In the genomic region with DNA sequence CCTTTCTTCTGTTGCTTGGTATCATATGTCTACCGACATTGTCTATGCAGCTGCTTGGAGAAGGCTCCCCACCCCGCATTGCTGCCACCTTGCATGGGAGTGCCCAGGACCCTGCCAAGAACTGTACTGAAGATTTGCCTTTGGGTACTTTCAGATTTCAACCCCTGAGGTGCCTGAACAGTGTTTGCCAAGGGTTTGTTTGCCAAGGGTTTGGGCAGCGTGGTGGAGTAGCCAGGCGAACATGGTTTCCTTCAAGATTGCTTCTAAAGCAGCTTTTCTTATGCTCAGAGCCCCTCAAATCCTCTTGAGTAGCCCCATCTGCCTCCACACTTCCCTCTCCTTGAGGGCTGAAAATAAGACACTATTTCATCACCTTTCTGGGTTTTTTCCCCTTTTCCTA, we compare ENCODE assay signal across 1 cellular context.
TF ChIP-seq lines count a peak whose summit lies in the region.

No MANE protein-coding gene starts in this region.

TF ChIP-seq in H1, 55 proteins besides CTCF, POLR2A, EP300 and RAD21:
- TF ChIP-seq SP1 (IDR thresholded peaks at IDR 0.05; ENCODE audit: low read depth, low read length) (no peak), NRF1 (IDR thresholded peaks at IDR 0.05; ENCODE audit: low read depth, low read length) (no peak), SUZ12 (IDR thresholded peaks at IDR 0.05; ENCODE audit: low read length) (no peak), CREB1 (IDR thresholded peaks at IDR 0.05) (no peak), CBX5 (IDR thresholded peaks at IDR 0.05; ENCODE audit: low read depth, low read length) (no peak), GTF2F1 (IDR thresholded peaks at IDR 0.05; ENCODE audit: borderline replicate concordance, low read depth, low read length) (no peak), EGR1 (IDR thresholded peaks at IDR 0.05; ENCODE audit: borderline replicate concordance, low read depth, low read length) (no peak), TCF12 (IDR thresholded peaks at IDR 0.05; ENCODE audit: low read depth, low read length) (no peak), CHD1 (IDR thresholded peaks at IDR 0.05; ENCODE audit: low read depth, low read length) (no peak)
TF ChIP-seq in H1: peak in this region for 0.
